In the genomic region with DNA sequence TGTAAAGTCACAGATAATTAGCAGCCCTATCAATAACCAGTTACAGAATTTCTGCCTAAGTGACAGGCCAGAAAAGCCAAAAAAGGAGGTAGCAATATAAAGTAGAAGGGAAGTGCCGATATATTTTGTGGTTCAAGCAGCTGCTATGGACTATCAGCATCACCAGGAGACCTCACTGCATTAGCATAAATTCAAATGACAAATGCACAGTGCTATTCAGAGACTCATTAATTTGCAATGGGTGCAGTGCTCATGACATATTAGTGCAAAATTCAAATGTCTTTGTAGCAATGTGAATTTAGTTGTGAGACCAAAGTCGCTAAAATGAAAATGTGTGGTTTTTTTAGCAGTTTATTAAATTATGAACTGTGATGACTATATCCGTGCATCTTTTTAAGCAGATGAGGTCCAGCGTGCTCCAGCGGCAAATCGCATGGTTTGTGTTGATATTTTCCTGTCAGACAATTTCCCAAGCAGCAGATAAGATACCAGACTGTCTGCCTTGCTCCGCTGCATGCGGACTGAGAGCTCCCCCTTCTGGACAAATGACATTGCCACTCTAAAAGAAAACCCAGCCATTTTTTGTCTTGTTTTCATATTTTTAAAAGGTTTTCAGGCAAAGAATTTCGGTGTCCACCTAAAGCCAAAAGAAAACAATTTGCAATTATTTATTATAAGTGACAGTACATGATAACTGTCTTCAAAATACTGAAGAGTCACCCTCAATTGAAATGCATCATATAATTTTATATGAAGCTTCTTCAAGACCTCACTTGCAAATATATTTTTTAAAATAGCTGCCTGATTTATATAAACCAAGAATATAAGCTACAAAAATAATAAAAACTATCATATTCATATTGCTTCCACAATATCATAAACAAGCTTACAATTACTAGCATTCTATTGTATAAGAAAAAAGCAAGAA, we compare ENCODE assay signal across 8 cellular contexts.
DNase-seq lines count a peak whose midpoint lies in the region; ATAC-seq lines count a peak whose summit lies in the region.

No MANE protein-coding gene starts in this region.

- peak; percentile 53 for ATAC-seq in HG03025 (IDR thresholded peaks at IDR 0.05; ENCODE audit: low FRiP score, unreplicated experiment)

- H2AFZ ChIP-seq in mesenchymal stem cell (ENCODE audit: low read depth, low read length): no peak overlapping the region

- H3K27ac ChIP-seq in effector memory CD4-positive, alpha-beta T cell (ENCODE audit: insufficient read depth, low read length, poor library complexity, severe bottlenecking): no peak overlapping the region
- no peak overlapping the region for H3K27ac ChIP-seq in mesenchymal stem cell (ENCODE audit: low read length, poor library complexity, severe bottlenecking)

- no peak overlapping the region for H4K91ac ChIP-seq in mesenchymal stem cell (ENCODE audit: low read length)

- H2BK5ac ChIP-seq in mesenchymal stem cell (ENCODE audit: low read depth, low read length, poor library complexity, severe bottlenecking): no peak overlapping the region

- H3K18ac ChIP-seq in mesenchymal stem cell (ENCODE audit: low read depth in 1 of 2, low read length in 2 of 2): no peak overlapping the region

- no peak overlapping the region for H2BK12ac ChIP-seq in mesenchymal stem cell (ENCODE audit: low read length in 2 of 2)

- no peak overlapping the region for H3K4me2 ChIP-seq in mesenchymal stem cell (ENCODE audit: low read length, poor library complexity, severe bottlenecking)

- H3K36me3 ChIP-seq in effector memory CD4-positive, alpha-beta T cell (ENCODE audit: control insufficient read depth, insufficient read depth, low read length): no peaks in the 10 kb centered on the region
- H3K36me3 ChIP-seq in mesenchymal stem cell (ENCODE audit: control insufficient read depth in 1 of 2, insufficient read depth in 2 of 2, low read depth in 1 of 2, low read length in 2 of 2): no peaks in the 10 kb centered on the region

- 14% methylated on average over 7 of the region's 9 CpGs for WGBS in mesenchymal stem cell

- H3K79me1 ChIP-seq in mesenchymal stem cell (replicated peaks; ENCODE audit: low read length, poor library complexity, severe bottlenecking): no peaks in the 10 kb centered on the region

- no peak overlapping the region for H3K9ac ChIP-seq in mesenchymal stem cell (ENCODE audit: low read length)

- H3K14ac ChIP-seq in mesenchymal stem cell (ENCODE audit: low read length in 2 of 2): no peak overlapping the region

- H3K23ac ChIP-seq in mesenchymal stem cell (ENCODE audit: low read length in 2 of 2): no peak overlapping the region

- no peak overlapping the region for H3K4me3 ChIP-seq in effector memory CD4-positive, alpha-beta T cell (ENCODE audit: insufficient read depth, low read depth, low read length, poor library complexity, severe bottlenecking)
- no peak overlapping the region for H3K4me3 ChIP-seq in mesenchymal stem cell (ENCODE audit: insufficient read depth in 1 of 2, low read depth in 1 of 2, low read length in 2 of 2)

- H3K9me3 ChIP-seq in effector memory CD4-positive, alpha-beta T cell (ENCODE audit: control insufficient read depth, low read length): no peaks in the 10 kb centered on the region
- H3K9me3 ChIP-seq in mesenchymal stem cell (ENCODE audit: control insufficient read depth, low read length): no peaks in the 10 kb centered on the region

- no peak overlapping the region for H3K4ac ChIP-seq in mesenchymal stem cell (ENCODE audit: low read depth in 1 of 2, low read length in 2 of 2)

- H3K4me1 ChIP-seq in effector memory CD4-positive, alpha-beta T cell (ENCODE audit: control insufficient read depth, insufficient read depth, low read length, poor library complexity, severe bottlenecking): no peaks in the 10 kb centered on the region
- no peaks in the 10 kb centered on the region for H3K4me1 ChIP-seq in mesenchymal stem cell (ENCODE audit: control insufficient read depth, insufficient read depth, low read depth, low read length)

- no peaks in the 10 kb centered on the region for H3K27me3 ChIP-seq in effector memory CD4-positive, alpha-beta T cell (replicated peaks; ENCODE audit: control insufficient read depth, insufficient read depth, low read length, poor library complexity, severe bottlenecking)
- no peaks in the 10 kb centered on the region for H3K27me3 ChIP-seq in mesenchymal stem cell (ENCODE audit: control insufficient read depth in 1 of 2, insufficient read depth in 1 of 2, low read length in 2 of 2)

- no peak overlapping the region for H2BK15ac ChIP-seq in mesenchymal stem cell (ENCODE audit: low read depth, poor library complexity, severe bottlenecking)

- DNase-seq in activated gamma-delta T cell treated with Interleukin-2 at 50 U/mL for 16 hours: peak; percentile 33
- DNase-seq in activated gamma-delta T cell (lab: John Stamatoyannopoulos, UW): no peak
- peak; percentile 63 for DNase-seq in NCI-H2227 treated with DMSO at 0.1 percent for 48 hours (lab: John Stamatoyannopoulos, UW)
- DNase-seq in activated CD4-positive, alpha-beta T cell treated with anti-CD3 and anti-CD28 coated beads for 4 hours: peak; percentile 12 to 20
- peak in 2 of 3 donors; percentile 1 to 5 for DNase-seq in effector memory CD4-positive, alpha-beta T cell
- peak; percentile 72 for DNase-seq in mesenchymal stem cell
- DNase-seq in stimulated activated CD8-positive, alpha-beta memory T cell treated with anti-CD3 and anti-CD28 coated beads, Interleukin-4, amount 100 ng/mL, for 48 hours: peak; percentile 63

- H2AK5ac ChIP-seq in mesenchymal stem cell (ENCODE audit: low read length, severe bottlenecking): no peak overlapping the region

- H2BK120ac ChIP-seq in mesenchymal stem cell (ENCODE audit: low read depth, low read length): no peak overlapping the region

- no peak overlapping the region for H4K8ac ChIP-seq in mesenchymal stem cell (ENCODE audit: low read length)
